In the genomic region with DNA sequence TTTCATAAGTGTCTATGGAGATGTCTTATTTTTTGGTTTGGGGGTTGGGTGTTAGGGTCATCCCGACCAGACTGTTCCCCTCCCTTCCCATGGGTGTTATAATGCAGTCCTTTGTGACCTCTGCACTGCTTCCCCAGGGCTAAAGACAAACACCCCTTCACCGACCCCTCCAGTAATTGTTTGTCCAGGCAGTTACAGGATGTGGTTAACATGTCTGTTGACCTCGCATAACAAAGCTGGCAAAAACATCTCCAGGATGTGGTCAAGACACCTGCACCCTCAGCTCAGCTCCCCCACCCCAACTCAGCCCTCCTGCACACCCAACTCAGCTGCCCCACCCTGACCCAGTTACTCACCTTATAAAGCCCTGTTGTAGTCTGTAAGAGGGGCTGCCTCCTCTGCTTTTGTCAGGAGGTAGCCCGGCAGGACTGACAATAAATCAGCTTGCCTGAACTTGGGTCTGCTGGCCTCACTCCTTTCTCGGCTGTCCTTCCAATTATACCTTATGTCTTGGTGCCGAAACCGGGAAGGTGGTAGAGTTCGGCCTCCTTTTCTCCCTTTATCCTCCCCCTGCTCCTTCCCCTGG, we compare ENCODE assay signal across 10 cellular contexts.
DNase-seq lines count a peak whose midpoint lies in the region; ATAC-seq, FAIRE-seq and TF ChIP-seq lines count a peak whose summit lies in the region.
"Had no signal": no experiment of that assay in that cellular context is flagged by ENCODE, and none has a peak within 500 bp of the region (broad histone marks: within the 10 kb centered on the region; RNA-seq: fewer than 3 reads in every experiment).

No MANE protein-coding gene starts in this region.

- H3K9me3 Mint-ChIP-seq in activated B cell treated with CpG ODN at 0.5 μM for 24 hours = peaks cover 38% of the 10 kb centered on the region

- peak overlapping the region; percentile 67 for H3K4me3 Mint-ChIP-seq in activated B cell treated with CpG ODN at 0.5 μM for 24 hours

- WGBS in thymus = 46% methylated on average over 8 of the region's 8 CpGs
- WGBS in smooth muscle cell (ENCODE audit: low lambda C conversion rate) = 73% methylated on average over 8 of the region's 8 CpGs

- peaks cover 5% of the 10 kb centered on the region for H3K9me3 ChIP-seq in thymus (ENCODE audit: control insufficient read depth)
- no peaks in the 10 kb centered on the region for H3K9me3 ChIP-seq in smooth muscle cell (replicated peaks; ENCODE audit: low read depth)

- H3K4me3 ChIP-seq in thymus (ENCODE audit: low read length) = no peak overlapping the region
- no peak overlapping the region for H3K4me3 ChIP-seq in smooth muscle cell

- CTCF ChIA-PET in activated B cell treated with CpG ODN at 0.5 μM for 24 hours (lab: Charles Lee) = no interaction called here

- H2AFZ ChIP-seq in smooth muscle cell (ENCODE audit: low read depth) = no peak overlapping the region

- H3K36me3 Mint-ChIP-seq in activated B cell treated with CpG ODN at 0.5 μM for 24 hours (ENCODE audit: low read depth) = peaks cover 54% of the 10 kb centered on the region

- no peaks in the 10 kb centered on the region for H4K20me1 ChIP-seq in smooth muscle cell (ENCODE audit: low read depth)

- H3K4me1 Mint-ChIP-seq in activated B cell treated with CpG ODN at 0.5 μM for 24 hours = peaks cover 81% of the 10 kb centered on the region

- H3K27ac ChIP-seq in thymus (ENCODE audit: low read depth) (peak overlapping the region; percentile 60), smooth muscle cell (ENCODE audit: low read depth) (no peak overlapping the region)
- H3K27ac ChIP-seq: C4-2B had no signal

- H3K9ac ChIP-seq in smooth muscle cell (ENCODE audit: low read depth) = no peak overlapping the region

- DNase-seq in activated effector memory CD4-positive, alpha-beta T cell treated with Interleukin-2 at 50 U/mL for 16 hours = peak; percentile 45
- DNase-seq in activated effector memory CD4-positive, alpha-beta T cell treated with anti-CD3 and anti-CD28 coated beads, Interleukin-2, amount 50 U/mL, for 16 hours = no peak
- peak; percentile 19 for DNase-seq in activated B cell treated with CpG ODN at 0.5 μM for 24 hours
- no peak for DNase-seq in smooth muscle cell (lab: John Stamatoyannopoulos, UW; ENCODE audit: unreplicated experiment)
- no peak for DNase-seq in activated CD8-positive, alpha-beta memory T cell treated with anti-CD3 and anti-CD28 coated beads, Interleukin-2, amount 50 U/mL, for 48 hours
- DNase-seq in HTR-8/SVneo (ENCODE audit: insufficient read length, low spot score) = no peak

- H3F3A ChIP-seq in smooth muscle cell (ENCODE audit: low read depth) = no peaks in the 10 kb centered on the region

- H3K4me2 ChIP-seq in smooth muscle cell = no peak overlapping the region

- peaks cover 12% of the 10 kb centered on the region for H3K4me1 ChIP-seq in thymus (ENCODE audit: control insufficient read depth, insufficient read depth, low read length)
- H3K4me1 ChIP-seq in smooth muscle cell (ENCODE audit: low read depth) = no peaks in the 10 kb centered on the region

- H3K27me3 Mint-ChIP-seq in activated B cell treated with CpG ODN at 0.5 μM for 24 hours = no peaks in the 10 kb centered on the region

- no peaks in the 10 kb centered on the region for H3K79me2 ChIP-seq in smooth muscle cell (ENCODE audit: low read depth)

- H3K36me3 ChIP-seq in thymus (ENCODE audit: control insufficient read depth, insufficient read depth) = no peaks in the 10 kb centered on the region
- no peaks in the 10 kb centered on the region for H3K36me3 ChIP-seq in smooth muscle cell (ENCODE audit: low read depth)

- POLR2A ChIA-PET in activated B cell treated with CpG ODN at 0.5 μM for 24 hours (lab: Charles Lee) = interaction anchor here (0.6 to 1.7 kb wide), 2 partner anchors 102 to 254 kb away, joined by 5 to 11 read pairs; a partner anchor contains a TSS

- intact Hi-C loops in activated B cell treated with CpG ODN at 0.5 μM for 24 hours (cut with micrococcal nuclease) = no loop called here

- H3K27ac Mint-ChIP-seq in activated B cell treated with CpG ODN at 0.5 μM for 24 hours = peak overlapping the region; percentile 87

- TF ChIP-seq CTCF in activated B cell treated with CpG ODN at 0.5 μM for 24 hours (IDR thresholded peaks at IDR 0.05) (no peak), smooth muscle cell (IDR thresholded peaks at IDR 0.05; ENCODE audit: borderline replicate concordance, insufficient read depth, poor library complexity, severe bottlenecking) (no peak)

- H3K27me3 ChIP-seq in thymus (ENCODE audit: control insufficient read depth, insufficient read depth) = no peaks in the 10 kb centered on the region
- no peaks in the 10 kb centered on the region for H3K27me3 ChIP-seq in smooth muscle cell (ENCODE audit: low read depth)

- no peak for FAIRE-seq in HTR-8/SVneo (lab: Jason Lieb, UNC)
- FAIRE-seq: islet of Langerhans had no signal

- ATAC-seq in HG03066 (IDR thresholded peaks at IDR 0.05; ENCODE audit: low read depth, unreplicated experiment) (peak; percentile 72), activated B cell treated with CpG ODN at 0.5 μM for 24 hours (ENCODE audit: low read depth) (peak; percentile 89)

Comparison
In these comparisons a context has a peak if more than half of its experiments do, and no peak if none do; other contexts are left out.
1. DNase-seq: peak in activated effector memory CD4-positive, alpha-beta T cell treated with Interleukin-2 at 50 U/mL for 16 hours (single experiment) and activated B cell treated with CpG ODN at 0.5 μM for 24 hours (single experiment); none in activated effector memory CD4-positive, alpha-beta T cell treated with anti-CD3 and anti-CD28 coated beads, Interleukin-2, amount 50 U/mL, for 16 hours (single experiment), smooth muscle cell (single experiment), activated CD8-positive, alpha-beta memory T cell treated with anti-CD3 and anti-CD28 coated beads, Interleukin-2, amount 50 U/mL, for 48 hours (single experiment) and HTR-8/SVneo (single experiment).